In genomic region chr15:76346666-76347506, GRCh38 we compare ENCODE assay signal across 8 cellular contexts. TPM values are rescaled to one million over a fixed set of nuclear protein-coding genes. Genes with fewer than 3 reads are reported as not detected.
A peak's percentile ranks its signal among the peaks of the same experiment; 100 is the strongest.
DNase-seq lines count a peak whose midpoint lies in the region; ATAC-seq, FAIRE-seq and TF ChIP-seq lines count a peak whose summit lies in the region.

No MANE protein-coding gene starts in this region.

- H3K18ac ChIP-seq in H1 (ENCODE audit: extremely low read depth, low read length), result no peak overlapping the region

- no peak overlapping the region for H3K14ac ChIP-seq in H1 (ENCODE audit: insufficient read length)

- H3K27me3 ChIP-seq in BE2C (peaks cover 72% of the 10 kb centered on the region), H1 (replicated peaks in 1 of 4; ENCODE audit: control insufficient read depth in 3 of 4, extremely low read depth in 1 of 4, insufficient read depth in 3 of 4, low read length in 3 of 4) (peaks cover 57 to 81% (median 66%) of the 10 kb centered on the region in 4 experiments)

- no peaks in the 10 kb centered on the region for H3K79me1 ChIP-seq in H1 (ENCODE audit: low read depth, low read length)

- H3K27ac Mint-ChIP-seq in naive B cell, result no peak overlapping the region

- TF ChIP-seq EP300 in H1 (IDR thresholded peaks at IDR 0.05; ENCODE audit: borderline replicate concordance in 1 of 2, low read depth in 2 of 2, low read length in 2 of 2), result no peak

- CTCF ChIA-PET in H1 (lab: Charles Lee; ENCODE audit: partially characterized antibody), result interaction anchor here (1.5 to 3.6 kb wide), 4 partner anchors 11 to 155 kb away, joined by 4 to 22 read pairs (median 6); no protein-coding TSS in a partner anchor

- DNase-seq in BE2C, result no peak
- peak in 1 of 2 experiments; percentile 69 for DNase-seq in H1 (ENCODE audit: low read depth in 1 of 2, low spot score in 2 of 2)
- DNase-seq in naive B cell, result no peak
- DNase-seq in stimulated activated CD4-positive, alpha-beta T cell treated with anti-CD3 and anti-CD28 coated beads, Interleukin-4, amount 100 ng/mL, for 24 hours, result no peak
- no peak for DNase-seq in T-helper 2 cell
- DNase-seq in hypothalamus (lab: John Stamatoyannopoulos, UW), result no peak

- H3K27me3 Mint-ChIP-seq in naive B cell, result peaks cover 37 to 57% (median 55%) of the 10 kb centered on the region in 3 donors

- H3K23ac ChIP-seq in H1 (ENCODE audit: insufficient read length), result no peak overlapping the region

- H3K9ac ChIP-seq in H1 (replicated peaks in 1 of 4; ENCODE audit: extremely low read depth in 1 of 4, low read depth in 3 of 4, low read length in 3 of 4), result no peak overlapping the region

- H3K9me3 Mint-ChIP-seq in naive B cell, result peaks cover 0 to 6% (median 0%) of the 10 kb centered on the region in 7 donors

- peaks cover 8% of the 10 kb centered on the region; the same call in 1 of the 2 replicates for H3K23me2 ChIP-seq in H1 (ENCODE audit: low read depth, low read length)

- H3K36me3 ChIP-seq in BE2C (no peaks in the 10 kb centered on the region), H1 (ENCODE audit: control insufficient read depth in 2 of 4, insufficient read depth in 4 of 4, low read length in 3 of 4) (peaks cover 0 to 10% (median 0%) of the 10 kb centered on the region in 4 experiments; a peak in 1 of 8 replicates)

- H3K56ac ChIP-seq in H1 (replicated peaks; ENCODE audit: insufficient read length, low read depth, low read length), result no peak overlapping the region

- no peak overlapping the region for H3K27ac ChIP-seq in H1 (ENCODE audit: low read depth, low read length)

- peak; percentile 28 for ATAC-seq in HG02759 (IDR thresholded peaks at IDR 0.05; ENCODE audit: unreplicated experiment)
- peak in 1 of 2 donors; percentile 10 for ATAC-seq in naive B cell (ENCODE audit: low read depth in 2 of 2)
- no peak for ATAC-seq in HG02763 (IDR thresholded peaks at IDR 0.05; ENCODE audit: unreplicated experiment)

- H3K79me2 ChIP-seq in H1 (ENCODE audit: control insufficient read depth in 1 of 2, insufficient read depth in 2 of 2, low read length in 2 of 2), result no peaks in the 10 kb centered on the region

- H3K9me3 ChIP-seq in BE2C (peaks cover 5% of the 10 kb centered on the region; the same call in 1 of the 2 replicates), H1 (ENCODE audit: insufficient read depth in 2 of 2, low read depth in 1 of 2, low read length in 1 of 2) (peaks cover 0 to 10% of the 10 kb centered on the region in 2 experiments; a peak in 1 of 4 replicates)

- no peak for TF ChIP-seq RAD21 in H1 (IDR thresholded peaks at IDR 0.05 in 1 of 2, conservative IDR thresholded peaks at IDR 0.05 in 1 of 2; ENCODE audit: low read depth in 2 of 2, low read length in 2 of 2)

- H2AFZ ChIP-seq in H1 (ENCODE audit: low read length), result no peak overlapping the region

- no peak overlapping the region for H2BK120ac ChIP-seq in H1 (replicated peaks; ENCODE audit: low read depth, low read length)

- POLR2A ChIA-PET in H1 (lab: Charles Lee; ENCODE audit: partially characterized antibody), result interaction anchor here (0.5 to 5.0 kb wide), 6 partner anchors 10 to 585 kb away, joined by 3 to 55 read pairs (median 3); partner anchors contain the start of genes ISL2 and RCN2

- TF ChIP-seq CTCF in BE2C (IDR thresholded peaks at IDR 0.05; ENCODE audit: low read depth, low read length) (no peak), H1 (IDR thresholded peaks at IDR 0.05; ENCODE audit: control extremely low read depth in 1 of 3, insufficient read depth in 1 of 3, low read depth in 1 of 3, low read length in 3 of 3) (no peak)

- H3K4me2 ChIP-seq in H1 (ENCODE audit: insufficient read depth in 1 of 2, low read depth in 2 of 2, low read length in 2 of 2), result peak overlapping the region; percentile 77 to 84

- no peak overlapping the region for H4K91ac ChIP-seq in H1 (replicated peaks; ENCODE audit: insufficient read length, low read length)

- no peak overlapping the region for H4K5ac ChIP-seq in H1 (ENCODE audit: insufficient read length, low read depth, low read length)

- H4K20me1 ChIP-seq in H1 (replicated peaks in 1 of 2; ENCODE audit: control insufficient read depth in 1 of 2, insufficient read depth in 2 of 2, low read length in 2 of 2), result peaks cover 5 to 13% of the 10 kb centered on the region in 2 experiments

- no peak for TF ChIP-seq POLR2A in H1 (IDR thresholded peaks at IDR 0.05; ENCODE audit: control extremely low read depth in 1 of 2, low read depth in 2 of 2, low read length in 2 of 2)

- peak overlapping the region; percentile 27 for H3K4me3 ChIP-seq in BE2C (ENCODE audit: low read depth, low read length)
- H3K4me3 ChIP-seq in H1 (ENCODE audit: extremely low read depth in 1 of 4, insufficient read depth in 2 of 4, low read depth in 3 of 4, low read length in 4 of 4), result peak overlapping the region; percentile 51 to 68 (median 60)

- H2BK5ac ChIP-seq in H1 (ENCODE audit: low read depth, low read length), result no peak overlapping the region

- H2BK12ac ChIP-seq in H1 (ENCODE audit: low read depth, low read length), result no peak overlapping the region

- no peak for FAIRE-seq in H1 (lab: Jason Lieb, UNC)

- no peak overlapping the region for H2AK5ac ChIP-seq in H1 (ENCODE audit: low read depth, low read length)

- no peak overlapping the region for H2BK15ac ChIP-seq in H1 (ENCODE audit: low read length)

- H4K8ac ChIP-seq in H1 (ENCODE audit: extremely low read depth, insufficient read depth, low read length), result no peak overlapping the region

- H3K36me3 Mint-ChIP-seq in naive B cell, result peaks cover 5 to 10% of the 10 kb centered on the region in 2 donors

- peaks cover 14 to 30% (median 22%) of the 10 kb centered on the region in 3 donors for H3K4me1 Mint-ChIP-seq in naive B cell

- H3K4me1 ChIP-seq in BE2C (no peaks in the 10 kb centered on the region), H1 (replicated peaks in 1 of 4; ENCODE audit: control insufficient read depth in 3 of 4, insufficient read depth in 4 of 4, low read length in 3 of 4) (peaks cover 0 to 8% (median 3%) of the 10 kb centered on the region in 4 experiments; a peak in 6 of 7 replicates)

- H3K4ac ChIP-seq in H1 (replicated peaks; ENCODE audit: insufficient read length, low read depth, low read length), result no peak overlapping the region

- no peak overlapping the region for H2BK20ac ChIP-seq in H1 (ENCODE audit: low read length)

- WGBS in H1 (ENCODE audit: extremely low coverage in 1 of 2, insufficient coverage in 1 of 2, insufficient read length in 1 of 2, insufficient replicate concordance in 2 of 2, low coverage in 1 of 2, low lambda C conversion rate in 2 of 2, missing lambda C conversion rate in 1 of 2), 2 experiments, result 0% methylated on average over 60 of the region's 76 CpGs; no CpG with 5 or more reads in 1 of the 2 experiments

- peak overlapping the region; percentile 25 to 81 (median 64) for H3K4me3 Mint-ChIP-seq in naive B cell

TF ChIP-seq in H1, 55 proteins besides CTCF, POLR2A, EP300 and RAD21 (continues in another document):
- TF ChIP-seq HDAC2 (IDR thresholded peaks at IDR 0.05; ENCODE audit: borderline replicate concordance in 1 of 2, low read depth in 2 of 2, low read length in 2 of 2), result no peak; a peak in 1 of 4 replicates
- no peak for TF ChIP-seq E2F6 (IDR thresholded peaks at IDR 0.05)
- no peak for TF ChIP-seq ZNF274 (IDR thresholded peaks at IDR 0.05; ENCODE audit: borderline replicate concordance, extremely low read depth, low read length)
- peak; percentile 90 for TF ChIP-seq EZH2 (IDR thresholded peaks at IDR 0.05; ENCODE audit: low read depth, low read length, severe bottlenecking)
- TF ChIP-seq NANOG (IDR thresholded peaks at IDR 0.05; ENCODE audit: insufficient read depth, low read depth, low read length, poor library complexity, severe bottlenecking), result no peak
- TF ChIP-seq GTF2F1 (IDR thresholded peaks at IDR 0.05; ENCODE audit: borderline replicate concordance, low read depth, low read length), result no peak
- peak; percentile 51 for TF ChIP-seq KDM4A (IDR thresholded peaks at IDR 0.05; ENCODE audit: low read depth, low read length, severe bottlenecking)
- TF ChIP-seq SUZ12 (IDR thresholded peaks at IDR 0.05; ENCODE audit: low read length), result peak; percentile 92
- no peak for TF ChIP-seq BCL11A (IDR thresholded peaks at IDR 0.05; ENCODE audit: low read depth in 2 of 2, low read length in 2 of 2)
- 0 out of 2 replicates have a peak, but pooled peaks have one; percentile 42 for TF ChIP-seq PHF8 (conservative IDR thresholded peaks at IDR 0.05; ENCODE audit: low read depth, low read length)

RNA-seq across cellular contexts. Expression of gene ISL2, which starts 10.3 kb away (rescaled TPM):
- polyA plus RNA-seq in BE2C (2012; ENCODE audit: insufficient read depth, insufficient read length, low read depth), result 0.42 TPM
- total RNA-seq in H1 (2021; fragmentation: NEBNext Ultra II Directional; extraction: Animal tissue kit (Norgen Biotek cat#: 25700)), result 0.33 and 0.99 TPM in 2 replicates
- polyA plus RNA-seq in H1 (2011; rRNA removed), result 0.32 and 0.82 TPM in 2 replicates
- polyA plus RNA-seq in H1 (2011; cell fraction: cytosol; rRNA removed), result 0.78 TPM
- 2.6 TPM for polyA plus RNA-seq in H1 (2011; cell fraction: nucleus; rRNA removed)
- polyA plus RNA-seq in H1 (2012, experiment 1 of 2), result 0.29 to 0.43 TPM (median 0.29 TPM) in 3 of 4 replicates, not detected in the other
- 0.17 TPM for polyA plus RNA-seq in H1 (2012, experiment 2 of 2)
- polyA plus RNA-seq in H1 (2013, experiment 1 of 2), result 0.24 TPM
- polyA plus RNA-seq in H1 (2013, experiment 2 of 2), result 0.42 TPM
- polyA minus RNA-seq in H1 (2011; rRNA and poly(A)+ RNA removed), result 0.16 TPM in 1 of 2 replicates, not detected in the other
- polyA minus RNA-seq in H1 (2011; cell fraction: cytosol; rRNA and poly(A)+ RNA removed), result not detected
- polyA minus RNA-seq in H1 (2011; cell fraction: nucleus; rRNA and poly(A)+ RNA removed), result not detected
- polyA plus RNA-seq in naive B cell (ENCODE audit: low read depth in 6 of 6), result not detected

RNA-seq across cellular contexts. Expression of gene ETFA, which starts 35.6 kb away (rescaled TPM):
- 159 TPM for polyA plus RNA-seq in BE2C (2012; ENCODE audit: insufficient read depth, insufficient read length, low read depth)
- total RNA-seq in H1 (2021; fragmentation: NEBNext Ultra II Directional; extraction: Animal tissue kit (Norgen Biotek cat#: 25700)), result 90.0 TPM in 2 replicates
- polyA plus RNA-seq in H1 (2011; rRNA removed) (30.2 and 60.9 TPM in 2 replicates), naive B cell (ENCODE audit: low read depth in 6 of 6) (100 to 1,000 TPM in 4 of 6 donors, 10 to 100 TPM in 2; 88.5 to 115 (median 105) TPM)
- 87.9 TPM for polyA plus RNA-seq in H1 (2011; cell fraction: cytosol; rRNA removed)
- 30.6 TPM for polyA plus RNA-seq in H1 (2011; cell fraction: nucleus; rRNA removed)
- 108 to 113 TPM (median 108 TPM) in 4 replicates for polyA plus RNA-seq in H1 (2012, experiment 1 of 2)
- polyA plus RNA-seq in H1 (2012, experiment 2 of 2), result 10.1 TPM
- polyA plus RNA-seq in H1 (2013, experiment 1 of 2), result 41.8 TPM
- 44.3 TPM for polyA plus RNA-seq in H1 (2013, experiment 2 of 2)
- polyA minus RNA-seq in H1 (2011; rRNA and poly(A)+ RNA removed), result 66.7 and 106 TPM in 2 replicates
- 24.8 TPM for polyA minus RNA-seq in H1 (2011; cell fraction: cytosol; rRNA and poly(A)+ RNA removed)
- 25.5 TPM for polyA minus RNA-seq in H1 (2011; cell fraction: nucleus; rRNA and poly(A)+ RNA removed)
